18 cellular contexts compared by ENCODE assay signal in the genomic region with DNA sequence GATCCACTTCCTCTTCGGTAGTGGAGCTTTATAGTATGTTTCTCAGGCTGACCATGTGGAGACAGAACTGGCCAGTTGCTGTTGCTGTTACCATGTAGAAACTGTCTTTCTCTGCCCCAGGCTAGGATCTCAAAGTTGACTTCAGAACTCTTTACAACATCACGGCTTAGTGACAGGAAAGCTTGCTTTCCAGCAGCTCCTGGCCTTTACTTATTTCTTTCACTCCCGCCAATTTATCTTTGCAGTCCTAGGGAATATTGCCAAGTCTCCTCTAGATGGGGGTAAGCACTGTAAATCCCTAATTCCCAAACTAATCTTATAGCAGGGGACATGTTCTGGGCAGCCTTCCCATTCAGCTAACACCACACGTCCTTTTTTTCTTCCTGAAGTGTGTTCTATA.
DNase-seq lines count a peak whose midpoint lies in the region; ATAC-seq and TF ChIP-seq lines count a peak whose summit lies in the region.
"Had no signal": no experiment of that assay in that cellular context is flagged by ENCODE, and none has a peak within 500 bp of the region (broad histone marks: within the 10 kb centered on the region; RNA-seq: fewer than 3 reads in every experiment).

No MANE protein-coding gene starts in this region.

- intact Hi-C loops in Right ventricle myocardium superior (cut with DNase I), result no loop called here

- H3K4me3 Mint-ChIP-seq in GM23338, result no peak overlapping the region
- no peak overlapping the region for H3K4me3 Mint-ChIP-seq in WTC11
- H3K4me3 Mint-ChIP-seq in osteocyte (ENCODE audit: unreplicated experiment), result no peak overlapping the region
- H3K4me3 Mint-ChIP-seq: memory B cell had no signal

- no peaks in the 10 kb centered on the region for H3F3A ChIP-seq in GM23338 (replicated peaks; ENCODE audit: low read depth)

- H3K9me2 ChIP-seq in GM23338 (ENCODE audit: insufficient read depth), result no peaks in the 10 kb centered on the region

- no peaks in the 10 kb centered on the region for H3K36me3 ChIP-seq in GM23338 (ENCODE audit: insufficient read depth)

- H3K27me3 ChIP-seq in GM23338 (ENCODE audit: insufficient read depth), result no peaks in the 10 kb centered on the region

- no peak for DNase-seq in GM23338 (ENCODE audit: low spot score)
- no peak for DNase-seq in WTC11 (ENCODE audit: low spot score)
- no peak for DNase-seq in Right ventricle myocardium superior
- DNase-seq in osteocyte (ENCODE audit: extremely low spot score, unreplicated experiment), result no peak
- DNase-seq in activated CD8-positive, alpha-beta memory T cell treated with anti-CD3 and anti-CD28 coated beads, Interleukin-2, amount 50 U/mL, for 48 hours, result no peak
- DNase-seq in glomerular visceral epithelial cell (ENCODE audit: extremely low spot score), result no peak
- no peak for DNase-seq in RPMI8226
- DNase-seq in HUDEP-2 (lab: John Stamatoyannopoulos, UW; ENCODE audit: unreplicated experiment in 76 of 76), result no peak
- DNase-seq: activated CD4-positive, alpha-beta T cell treated with anti-CD3 and anti-CD28 coated beads for 1 hour; activated gamma-delta T cell; cortex of kidney; islet precursor cell; NCI-H1694 treated with DMSO at 0.1 percent for 48 hours; stimulated activated CD4-positive, alpha-beta T cell treated with anti-CD3 and anti-CD28 coated beads, Interleukin-4, amount 100 ng/mL, for 1 hour; T1000 had no signal

- CTCF ChIA-PET in WTC11 (lab: Charles Lee), result no interaction called here

- no peaks in the 10 kb centered on the region for H3K79me2 ChIP-seq in GM23338 (replicated peaks; ENCODE audit: insufficient read depth)

- TF ChIP-seq CTCF in GM23338 (conservative IDR thresholded peaks at IDR 0.05; ENCODE audit: low read depth in 2 of 2) (no peak), WTC11 (IDR thresholded peaks at IDR 0.05) (no peak), osteocyte (IDR thresholded peaks at IDR 0.05) (no peak)

- no peak overlapping the region for H3K4me3 ChIP-seq in GM23338
- H3K4me3 ChIP-seq: SK-N-MC had no signal

- ATAC-seq in GM23338 (no peak), WTC11 (peak; percentile 22), Right ventricle myocardium superior (ENCODE audit: poor library complexity) (peak; percentile 45)

- H3K9me3 Mint-ChIP-seq in GM23338 (no peaks in the 10 kb centered on the region), WTC11 (no peaks in the 10 kb centered on the region), osteocyte (ENCODE audit: unreplicated experiment) (no peaks in the 10 kb centered on the region)
- H3K9me3 Mint-ChIP-seq: memory B cell had no signal

- POLR2A ChIA-PET in WTC11 (lab: Charles Lee), result no interaction called here

- no peaks in the 10 kb centered on the region for H3K4me1 ChIP-seq in GM23338 (ENCODE audit: insufficient read depth)

- peak overlapping the region; percentile 8; the same call in 1 of the 2 replicates for H2AFZ ChIP-seq in GM23338

- no peaks in the 10 kb centered on the region for H3K36me3 Mint-ChIP-seq in GM23338 (ENCODE audit: low read depth)
- no peaks in the 10 kb centered on the region for H3K36me3 Mint-ChIP-seq in WTC11
- no peaks in the 10 kb centered on the region for H3K36me3 Mint-ChIP-seq in osteocyte (ENCODE audit: unreplicated experiment)
- H3K36me3 Mint-ChIP-seq: memory B cell had no signal

- H3K27ac ChIP-seq in GM23338 (ENCODE audit: low read depth), result no peak overlapping the region
- H3K27ac ChIP-seq: epithelial cell of prostate, SK-N-MC had no signal

- no peak overlapping the region for H3K4me2 ChIP-seq in GM23338

- H3K27ac Mint-ChIP-seq in GM23338, result no peak overlapping the region
- H3K27ac Mint-ChIP-seq in WTC11, result no peak overlapping the region
- H3K27ac Mint-ChIP-seq in osteocyte (ENCODE audit: unreplicated experiment), result peak overlapping the region; percentile 82
- H3K27ac Mint-ChIP-seq: memory B cell had no signal

- H3K4me1 Mint-ChIP-seq in GM23338 (peaks cover 4% of the 10 kb centered on the region; the same call in 2 of the 3 replicates), WTC11 (peaks cover 16% of the 10 kb centered on the region), osteocyte (ENCODE audit: unreplicated experiment) (peaks cover 64% of the 10 kb centered on the region)
- H3K4me1 Mint-ChIP-seq: memory B cell had no signal

- H3K27me3 Mint-ChIP-seq in GM23338 (ENCODE audit: insufficient read depth, low read depth, poor library complexity) (peaks cover 4% of the 10 kb centered on the region), WTC11 (ENCODE audit: low read depth) (no peaks in the 10 kb centered on the region), osteocyte (ENCODE audit: unreplicated experiment) (no peaks in the 10 kb centered on the region)
- H3K27me3 Mint-ChIP-seq: memory B cell had no signal

- no peaks in the 10 kb centered on the region for H4K20me1 ChIP-seq in GM23338 (replicated peaks; ENCODE audit: insufficient read depth)

TF ChIP-seq in GM23338, 12 proteins besides CTCF, POLR2A, EP300 and RAD21 (continues in another document):
- TF ChIP-seq STAT1 (IDR thresholded peaks at IDR 0.05; ENCODE audit: unreplicated experiment) (no peak), EZH2phosphoT487 (IDR thresholded peaks at IDR 0.05; ENCODE audit: unreplicated experiment) (no peak), ZNF331 (CRISPR knock-in tag; IDR thresholded peaks at IDR 0.05; ENCODE audit: low read depth) (no peak), CREB1 (CRISPR knock-in tag; IDR thresholded peaks at IDR 0.05; ENCODE audit: low read depth) (no peak), NANOG (IDR thresholded peaks at IDR 0.05; ENCODE audit: borderline replicate concordance) (no peak), POLR2AphosphoS5 (IDR thresholded peaks at IDR 0.05; ENCODE audit: low read depth) (no peak), ZNF114 (CRISPR knock-in tag; IDR thresholded peaks at IDR 0.05) (no peak), JUNB (IDR thresholded peaks at IDR 0.05; ENCODE audit: unreplicated experiment) (no peak)

TF ChIP-seq in WTC11, 78 proteins besides CTCF, POLR2A, EP300 and RAD21 (continues in another document):
- TF ChIP-seq, protein P1, sequence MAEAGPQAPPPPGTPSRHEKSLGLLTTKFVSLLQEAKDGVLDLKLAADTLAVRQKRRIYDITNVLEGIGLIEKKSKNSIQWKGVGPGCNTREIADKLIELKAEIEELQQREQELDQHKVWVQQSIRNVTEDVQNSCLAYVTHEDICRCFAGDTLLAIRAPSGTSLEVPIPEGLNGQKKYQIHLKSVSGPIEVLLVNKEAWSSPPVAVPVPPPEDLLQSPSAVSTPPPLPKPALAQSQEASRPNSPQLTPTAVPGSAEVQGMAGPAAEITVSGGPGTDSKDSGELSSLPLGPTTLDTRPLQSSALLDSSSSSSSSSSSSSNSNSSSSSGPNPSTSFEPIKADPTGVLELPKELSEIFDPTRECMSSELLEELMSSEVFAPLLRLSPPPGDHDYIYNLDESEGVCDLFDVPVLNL (CRISPR knock-in tag; IDR thresholded peaks at IDR 0.05; ENCODE audit: borderline replicate concordance, low read depth), result no peak
- TF ChIP-seq FOXK1 (CRISPR knock-in tag; IDR thresholded peaks at IDR 0.05) (no peak), ZNF232 (CRISPR knock-in tag; IDR thresholded peaks at IDR 0.05) (no peak), SMAD4 (CRISPR knock-in tag; IDR thresholded peaks at IDR 0.05) (no peak), MYBL2 (CRISPR knock-in tag; IDR thresholded peaks at IDR 0.05) (no peak)
- TF ChIP-seq, protein P2, sequence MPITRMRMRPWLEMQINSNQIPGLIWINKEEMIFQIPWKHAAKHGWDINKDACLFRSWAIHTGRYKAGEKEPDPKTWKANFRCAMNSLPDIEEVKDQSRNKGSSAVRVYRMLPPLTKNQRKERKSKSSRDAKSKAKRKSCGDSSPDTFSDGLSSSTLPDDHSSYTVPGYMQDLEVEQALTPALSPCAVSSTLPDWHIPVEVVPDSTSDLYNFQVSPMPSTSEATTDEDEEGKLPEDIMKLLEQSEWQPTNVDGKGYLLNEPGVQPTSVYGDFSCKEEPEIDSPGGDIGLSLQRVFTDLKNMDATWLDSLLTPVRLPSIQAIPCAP (CRISPR knock-in tag; IDR thresholded peaks at IDR 0.05), result no peak
- TF ChIP-seq, protein P3, sequence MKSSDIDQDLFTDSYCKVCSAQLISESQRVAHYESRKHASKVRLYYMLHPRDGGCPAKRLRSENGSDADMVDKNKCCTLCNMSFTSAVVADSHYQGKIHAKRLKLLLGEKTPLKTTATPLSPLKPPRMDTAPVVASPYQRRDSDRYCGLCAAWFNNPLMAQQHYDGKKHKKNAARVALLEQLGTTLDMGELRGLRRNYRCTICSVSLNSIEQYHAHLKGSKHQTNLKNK (CRISPR knock-in tag; IDR thresholded peaks at IDR 0.05), result no peak
- TF ChIP-seq, protein P4, sequence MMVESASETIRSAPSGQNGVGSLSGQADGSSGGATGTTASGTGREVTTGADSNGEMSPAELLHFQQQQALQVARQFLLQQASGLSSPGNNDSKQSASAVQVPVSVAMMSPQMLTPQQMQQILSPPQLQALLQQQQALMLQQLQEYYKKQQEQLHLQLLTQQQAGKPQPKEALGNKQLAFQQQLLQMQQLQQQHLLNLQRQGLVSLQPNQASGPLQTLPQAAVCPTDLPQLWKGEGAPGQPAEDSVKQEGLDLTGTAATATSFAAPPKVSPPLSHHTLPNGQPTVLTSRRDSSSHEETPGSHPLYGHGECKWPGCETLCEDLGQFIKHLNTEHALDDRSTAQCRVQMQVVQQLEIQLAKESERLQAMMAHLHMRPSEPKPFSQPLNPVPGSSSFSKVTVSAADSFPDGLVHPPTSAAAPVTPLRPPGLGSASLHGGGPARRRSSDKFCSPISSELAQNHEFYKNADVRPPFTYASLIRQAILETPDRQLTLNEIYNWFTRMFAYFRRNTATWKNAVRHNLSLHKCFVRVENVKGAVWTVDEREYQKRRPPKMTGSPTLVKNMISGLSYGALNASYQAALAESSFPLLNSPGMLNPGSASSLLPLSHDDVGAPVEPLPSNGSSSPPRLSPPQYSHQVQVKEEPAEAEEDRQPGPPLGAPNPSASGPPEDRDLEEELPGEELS (CRISPR knock-in tag; IDR thresholded peaks at IDR 0.05), result no peak
- TF ChIP-seq, protein P5, sequence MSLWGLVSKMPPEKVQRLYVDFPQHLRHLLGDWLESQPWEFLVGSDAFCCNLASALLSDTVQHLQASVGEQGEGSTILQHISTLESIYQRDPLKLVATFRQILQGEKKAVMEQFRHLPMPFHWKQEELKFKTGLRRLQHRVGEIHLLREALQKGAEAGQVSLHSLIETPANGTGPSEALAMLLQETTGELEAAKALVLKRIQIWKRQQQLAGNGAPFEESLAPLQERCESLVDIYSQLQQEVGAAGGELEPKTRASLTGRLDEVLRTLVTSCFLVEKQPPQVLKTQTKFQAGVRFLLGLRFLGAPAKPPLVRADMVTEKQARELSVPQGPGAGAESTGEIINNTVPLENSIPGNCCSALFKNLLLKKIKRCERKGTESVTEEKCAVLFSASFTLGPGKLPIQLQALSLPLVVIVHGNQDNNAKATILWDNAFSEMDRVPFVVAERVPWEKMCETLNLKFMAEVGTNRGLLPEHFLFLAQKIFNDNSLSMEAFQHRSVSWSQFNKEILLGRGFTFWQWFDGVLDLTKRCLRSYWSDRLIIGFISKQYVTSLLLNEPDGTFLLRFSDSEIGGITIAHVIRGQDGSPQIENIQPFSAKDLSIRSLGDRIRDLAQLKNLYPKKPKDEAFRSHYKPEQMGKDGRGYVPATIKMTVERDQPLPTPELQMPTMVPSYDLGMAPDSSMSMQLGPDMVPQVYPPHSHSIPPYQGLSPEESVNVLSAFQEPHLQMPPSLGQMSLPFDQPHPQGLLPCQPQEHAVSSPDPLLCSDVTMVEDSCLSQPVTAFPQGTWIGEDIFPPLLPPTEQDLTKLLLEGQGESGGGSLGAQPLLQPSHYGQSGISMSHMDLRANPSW (CRISPR knock-in tag; conservative IDR thresholded peaks at IDR 0.05; ENCODE audit: low read depth), result no peak
